ENCODE assay signal across 27 cellular contexts in the genomic region with DNA sequence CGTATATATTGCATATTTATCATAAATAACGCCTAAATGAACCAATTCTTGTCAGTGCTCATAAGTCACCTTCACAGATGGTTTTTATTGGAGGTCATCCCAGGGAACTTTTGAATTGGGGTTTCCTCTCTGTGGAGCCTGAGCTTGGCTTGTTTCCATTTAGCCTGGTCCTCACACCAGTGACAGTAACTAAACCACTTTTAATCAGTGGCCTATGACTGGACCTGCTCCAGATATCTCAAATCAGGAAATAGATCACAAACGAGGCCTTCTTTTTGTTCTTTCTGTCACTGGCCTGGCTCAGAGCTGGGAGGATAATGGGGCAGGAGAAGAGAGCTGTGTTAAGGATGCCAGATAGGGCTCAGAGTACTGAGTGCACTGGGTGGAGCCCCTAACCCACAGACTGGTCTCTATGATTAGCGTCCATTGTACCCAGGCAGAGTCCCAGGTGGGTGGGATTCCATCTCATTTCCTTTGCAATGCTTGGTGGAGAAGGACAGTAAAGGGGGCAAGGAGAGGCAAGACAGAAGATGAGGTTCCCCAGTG.
"Had no signal": no experiment of that assay in that cellular context is flagged by ENCODE, and none has a peak within 500 bp of the region (broad histone marks: within the 10 kb centered on the region; RNA-seq: fewer than 3 reads in every experiment).

No MANE protein-coding gene starts in this region.

- DNase-seq: activated CD4-positive, alpha-beta T cell treated with anti-CD3 and anti-CD28 coated beads for 48 hours; activated CD4-positive, alpha-beta T cell treated with anti-CD3 and anti-CD28 coated beads, Interleukin-2, amount 50 U/mL, for 4 hours; activated CD4-positive, CD25-positive, alpha-beta regulatory T cell treated with anti-CD3 and anti-CD28 coated beads, Interleukin-2, amount 50 U/mL, for 72 hours; activated CD8-positive, alpha-beta T cell treated with anti-CD3 and anti-CD28 coated beads, Interleukin-2, amount 10 ng/mL, durations not matched to agents 7 days and 5 days; activated effector memory CD4-positive, alpha-beta T cell treated with Interleukin-2 at 50 U/mL for 16 hours; activated naive CD4-positive, alpha-beta T cell treated with Interleukin-2 at 50 U/mL for 16 hours; activated T-cell treated with anti-CD3 and anti-CD28 coated beads, Interleukin-2, amount 50 U/mL, for 24 hours; amygdala; MV-4-11; NCI-H1092 treated with DMSO at 0.1 percent for 48 hours; NCI-H1417 treated with DMSO at 0.1 percent for 48 hours; NCI-H1694; NCI-H2029; NCI-H2107; NCI-H2171 treated with DMSO at 0.1 percent for 48 hours; NCI-H226; NCI-H510A; NCI-H526 treated with DMSO at 0.1 percent for 48 hours; NCI-H82; PC-9; SIG-M5; SW 1271 had no signal

- H3K27ac Mint-ChIP-seq: activated CD8-positive, alpha-beta T cell treated with anti-CD3 and anti-CD28 coated beads, Interleukin-2, amount 10 ng/mL, durations not matched to agents 7 days and 5 days; activated naive CD4-positive, alpha-beta T cell treated with anti-CD3 and anti-CD28 coated beads, Interleukin-2, amount 50 U/mL, for 72 hours; activated T-cell treated with anti-CD3 and anti-CD28 coated beads, Interleukin-2, amount 50 U/mL, for 24 hours; activated T-helper 1 cell treated with anti-CD3 and anti-CD28 coated beads, Interleukin-12 subunit alpha, Interleukin-12 subunit beta, Interleukin-2, Interleukin-4 antibody, amounts not matched to agents 30 ng/mL and 10 ng/mL and 1 ng/mL, durations not matched to agents 14 hours and 24 hours and 36 hours; WTC11 had no signal

- H3K9ac ChIP-seq: KMS-11 had no signal

- H3K4me3 Mint-ChIP-seq: activated CD8-positive, alpha-beta T cell treated with anti-CD3 and anti-CD28 coated beads, Interleukin-2, amount 10 ng/mL, durations not matched to agents 7 days and 5 days; activated T-cell treated with anti-CD3 and anti-CD28 coated beads, Interleukin-2, amount 50 U/mL, for 24 hours; activated T-helper 1 cell treated with anti-CD3 and anti-CD28 coated beads, Interleukin-12 subunit alpha, Interleukin-12 subunit beta, Interleukin-2, Interleukin-4 antibody, amounts not matched to agents 30 ng/mL and 10 ng/mL and 1 ng/mL, durations not matched to agents 14 hours and 24 hours and 36 hours; WTC11 had no signal

- H2AFZ ChIP-seq: PC-9 had no signal

- H3K4me2 ChIP-seq: KMS-11, PC-9 had no signal

- H3K4me3 ChIP-seq: PC-9, SK-N-MC had no signal

- ATAC-seq: activated CD8-positive, alpha-beta T cell treated with anti-CD3 and anti-CD28 coated beads, Interleukin-2, amount 10 ng/mL, durations not matched to agents 7 days and 5 days; activated naive CD4-positive, alpha-beta T cell treated with anti-CD3 and anti-CD28 coated beads, Interleukin-2, amount 50 U/mL, for 72 hours; WTC11 had no signal

- H3K27ac ChIP-seq: KMS-11, PC-9, SK-N-MC had no signal

- H3K9me3 Mint-ChIP-seq: activated naive CD4-positive, alpha-beta T cell treated with anti-CD3 and anti-CD28 coated beads, Interleukin-2, amount 50 U/mL, for 72 hours; activated T-cell treated with anti-CD3 and anti-CD28 coated beads, Interleukin-2, amount 50 U/mL, for 24 hours; activated T-helper 1 cell treated with anti-CD3 and anti-CD28 coated beads, Interleukin-12 subunit alpha, Interleukin-12 subunit beta, Interleukin-2, Interleukin-4 antibody, amounts not matched to agents 30 ng/mL and 10 ng/mL and 1 ng/mL, durations not matched to agents 14 hours and 24 hours and 36 hours; WTC11 had no signal
